Comparison of ENCODE assay signal across 27 cellular contexts in the genomic region with DNA sequence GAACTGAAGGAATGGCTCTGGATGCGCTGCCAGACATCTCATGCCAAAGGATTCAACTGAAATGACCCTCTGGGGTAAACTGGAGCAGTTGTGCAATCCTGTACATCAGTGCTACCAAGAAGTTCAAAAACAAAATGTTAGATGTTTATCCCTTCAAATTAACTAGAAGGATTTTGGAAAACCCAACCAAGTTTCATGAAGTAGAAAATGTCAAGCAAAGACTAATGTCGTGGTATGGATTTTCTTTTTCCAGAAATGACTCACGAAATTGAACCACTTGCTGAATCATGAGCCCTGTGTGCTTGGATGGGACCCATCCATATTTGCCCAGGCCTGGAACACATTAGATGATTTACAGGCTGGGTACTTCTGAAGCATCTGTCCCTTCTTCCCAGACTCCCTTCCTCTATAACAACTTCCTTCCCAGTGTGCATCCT.
DNase-seq lines count a peak whose midpoint lies in the region; ATAC-seq lines count a peak whose summit lies in the region.
"Had no signal": no experiment of that assay in that cellular context is flagged by ENCODE, and none has a peak within 500 bp of the region (broad histone marks: within the 10 kb centered on the region; RNA-seq: fewer than 3 reads in every experiment).

No MANE protein-coding gene starts in this region.

- ATAC-seq in stimulated activated naive CD8-positive, alpha-beta T cell treated with anti-CD3 and anti-CD28 coated beads, Interleukin-15, Interleukin-2, amounts not matched to agents 100 U/mL and 50 U/mL, for 24 hours, result no peak
- ATAC-seq: gastroesophageal sphincter; Panc1; right cardiac atrium; stimulated activated effector memory CD8-positive, alpha-beta T cell treated with anti-CD3 and anti-CD28 coated beads, Interleukin-12 subunit alpha, Interleukin-12 subunit beta, amount 100 ng/mL, for 72 hours; upper lobe of right lung had no signal

- peak; percentile 13 for DNase-seq in AG08396 (ENCODE audit: low spot score)
- peak; percentile 12 for DNase-seq in GM03348 (ENCODE audit: low spot score)
- peak; percentile 3 for DNase-seq in amniotic epithelial cell (ENCODE audit: low read depth)
- peak; percentile 91 for DNase-seq in fibroblast of peridontal ligament (ENCODE audit: extremely low read depth)
- no peak for DNase-seq in NCI-H446 treated with DMSO at 0.1 percent for 48 hours (lab: John Stamatoyannopoulos, UW)
- no peak for DNase-seq in hepatic stellate cell (ENCODE audit: low spot score)
- DNase-seq in NCI-H187 (lab: John Stamatoyannopoulos, UW), result no peak
- no peak for DNase-seq in stimulated activated naive CD8-positive, alpha-beta T cell treated with anti-CD3 and anti-CD28 coated beads, Interleukin-15, Interleukin-2, amounts not matched to agents 100 U/mL and 50 U/mL, for 24 hours
- DNase-seq: ACHN; activated CD4-positive, alpha-beta T cell treated with anti-CD3 and anti-CD28 coated beads, Interleukin-2, amount 10 ng/mL, durations not matched to agents 24 days and 14 days; activated gamma-delta T cell; activated T-cell treated with anti-CD3 and anti-CD28 coated beads, Interleukin-2, amount 50 U/mL, for 1 hour; Calu3; H9; hippocampal formation; immature natural killer cell; KBM-7; NCI-H1436 treated with DMSO at 0.1 percent for 48 hours; NCI-H526; right cardiac atrium; stimulated activated CD4-positive, alpha-beta T cell treated with anti-CD3 and anti-CD28 coated beads, Interleukin-4, amount 100 ng/mL, for 1 hour; SW 1271; T-helper 9 cell; upper lobe of right lung had no signal

Comparison
In these comparisons a context has a peak if more than half of its experiments do, and no peak if none do; other contexts are left out.
1. DNase-seq: peak in AG08396 (single experiment), GM03348 (single experiment), amniotic epithelial cell (single experiment) and fibroblast of peridontal ligament (single experiment); none in NCI-H446 treated with DMSO at 0.1 percent for 48 hours (single experiment), hepatic stellate cell (single experiment), NCI-H187 (0 of 2) and stimulated activated naive CD8-positive, alpha-beta T cell treated with anti-CD3 and anti-CD28 coated beads, Interleukin-15, Interleukin-2, amounts not matched to agents 100 U/mL and 50 U/mL, for 24 hours (single experiment).